Comparison of ENCODE assay signal across 2 cellular contexts in the genomic region with DNA sequence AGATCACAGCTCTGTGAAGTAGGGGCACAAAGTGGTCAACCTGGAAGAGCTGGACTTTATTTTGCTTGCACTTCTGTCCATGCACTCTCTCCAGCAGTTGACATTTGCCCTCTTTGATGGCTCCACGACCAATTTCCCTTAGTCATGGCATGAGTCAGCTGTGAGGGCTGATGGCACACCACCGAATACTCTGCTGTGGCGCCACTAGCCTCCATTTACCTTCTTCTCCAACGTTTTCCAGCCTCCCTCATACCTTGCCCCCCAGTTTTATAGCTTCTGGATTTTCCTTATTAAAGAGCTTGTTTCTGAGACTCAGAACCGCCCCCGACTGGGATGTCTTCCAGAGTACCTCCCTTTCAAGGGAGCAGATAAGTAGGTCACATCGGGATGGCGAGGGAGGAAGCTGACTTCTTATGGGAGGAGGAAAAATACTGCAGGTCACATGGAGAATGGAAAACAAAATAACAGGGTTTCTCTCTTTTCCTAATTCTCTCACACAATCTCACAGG.
TF ChIP-seq lines count a peak whose summit lies in the region.

No MANE protein-coding gene starts in this region.

TF ChIP-seq in SK-N-SH treated with all-trans-retinoic acid at 6 μM for 48 hours, 23 proteins besides CTCF, POLR2A, EP300 and RAD21 (continued from another document):
- TF ChIP-seq, protein P1, sequence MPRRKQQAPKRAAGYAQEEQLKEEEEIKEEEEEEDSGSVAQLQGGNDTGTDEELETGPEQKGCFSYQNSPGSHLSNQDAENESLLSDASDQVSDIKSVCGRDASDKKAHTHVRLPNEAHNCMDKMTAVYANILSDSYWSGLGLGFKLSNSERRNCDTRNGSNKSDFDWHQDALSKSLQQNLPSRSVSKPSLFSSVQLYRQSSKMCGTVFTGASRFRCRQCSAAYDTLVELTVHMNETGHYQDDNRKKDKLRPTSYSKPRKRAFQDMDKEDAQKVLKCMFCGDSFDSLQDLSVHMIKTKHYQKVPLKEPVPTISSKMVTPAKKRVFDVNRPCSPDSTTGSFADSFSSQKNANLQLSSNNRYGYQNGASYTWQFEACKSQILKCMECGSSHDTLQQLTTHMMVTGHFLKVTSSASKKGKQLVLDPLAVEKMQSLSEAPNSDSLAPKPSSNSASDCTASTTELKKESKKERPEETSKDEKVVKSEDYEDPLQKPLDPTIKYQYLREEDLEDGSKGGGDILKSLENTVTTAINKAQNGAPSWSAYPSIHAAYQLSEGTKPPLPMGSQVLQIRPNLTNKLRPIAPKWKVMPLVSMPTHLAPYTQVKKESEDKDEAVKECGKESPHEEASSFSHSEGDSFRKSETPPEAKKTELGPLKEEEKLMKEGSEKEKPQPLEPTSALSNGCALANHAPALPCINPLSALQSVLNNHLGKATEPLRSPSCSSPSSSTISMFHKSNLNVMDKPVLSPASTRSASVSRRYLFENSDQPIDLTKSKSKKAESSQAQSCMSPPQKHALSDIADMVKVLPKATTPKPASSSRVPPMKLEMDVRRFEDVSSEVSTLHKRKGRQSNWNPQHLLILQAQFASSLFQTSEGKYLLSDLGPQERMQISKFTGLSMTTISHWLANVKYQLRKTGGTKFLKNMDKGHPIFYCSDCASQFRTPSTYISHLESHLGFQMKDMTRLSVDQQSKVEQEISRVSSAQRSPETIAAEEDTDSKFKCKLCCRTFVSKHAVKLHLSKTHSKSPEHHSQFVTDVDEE (CRISPR knock-in tag; IDR thresholded peaks at IDR 0.05) = no peak
- TF ChIP-seq GLIS3 (CRISPR knock-in tag; IDR thresholded peaks at IDR 0.05) (no peak), TOX (CRISPR knock-in tag; IDR thresholded peaks at IDR 0.05; ENCODE audit: borderline replicate concordance) (no peak), CREB5 (CRISPR knock-in tag; IDR thresholded peaks at IDR 0.05; ENCODE audit: low read depth) (no peak), ESRRG (CRISPR knock-in tag; IDR thresholded peaks at IDR 0.05) (no peak), ISL1 (CRISPR knock-in tag; IDR thresholded peaks at IDR 0.05) (no peak), BACH2 (CRISPR knock-in tag; IDR thresholded peaks at IDR 0.05; ENCODE audit: borderline replicate concordance) (no peak), ZNF8 (CRISPR knock-in tag; IDR thresholded peaks at IDR 0.05) (no peak)
TF ChIP-seq in SK-N-SH treated with all-trans-retinoic acid at 6 μM for 48 hours: peak in this region for 0.

TF ChIP-seq in SK-N-SH, 30 proteins besides CTCF, POLR2A, EP300 and RAD21 (continued from another document):
- TF ChIP-seq POLR2AphosphoS5 (IDR thresholded peaks at IDR 0.05; ENCODE audit: low read depth, low read length) = no peak
- no peak for TF ChIP-seq FOSL2 (IDR thresholded peaks at IDR 0.05; ENCODE audit: borderline replicate concordance, low read depth)
- TF ChIP-seq, protein P2, sequence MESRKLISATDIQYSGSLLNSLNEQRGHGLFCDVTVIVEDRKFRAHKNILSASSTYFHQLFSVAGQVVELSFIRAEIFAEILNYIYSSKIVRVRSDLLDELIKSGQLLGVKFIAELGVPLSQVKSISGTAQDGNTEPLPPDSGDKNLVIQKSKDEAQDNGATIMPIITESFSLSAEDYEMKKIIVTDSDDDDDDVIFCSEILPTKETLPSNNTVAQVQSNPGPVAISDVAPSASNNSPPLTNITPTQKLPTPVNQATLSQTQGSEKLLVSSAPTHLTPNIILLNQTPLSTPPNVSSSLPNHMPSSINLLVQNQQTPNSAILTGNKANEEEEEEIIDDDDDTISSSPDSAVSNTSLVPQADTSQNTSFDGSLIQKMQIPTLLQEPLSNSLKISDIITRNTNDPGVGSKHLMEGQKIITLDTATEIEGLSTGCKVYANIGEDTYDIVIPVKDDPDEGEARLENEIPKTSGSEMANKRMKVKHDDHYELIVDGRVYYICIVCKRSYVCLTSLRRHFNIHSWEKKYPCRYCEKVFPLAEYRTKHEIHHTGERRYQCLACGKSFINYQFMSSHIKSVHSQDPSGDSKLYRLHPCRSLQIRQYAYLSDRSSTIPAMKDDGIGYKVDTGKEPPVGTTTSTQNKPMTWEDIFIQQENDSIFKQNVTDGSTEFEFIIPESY (IDR thresholded peaks at IDR 0.05; ENCODE audit: borderline replicate concordance, low read depth) = no peak
- no peak for TF ChIP-seq EZH2phosphoT487 (IDR thresholded peaks at IDR 0.05; ENCODE audit: borderline replicate concordance, low read depth)
- no peak for TF ChIP-seq FOXJ3 (CRISPR knock-in tag; IDR thresholded peaks at IDR 0.05)
- TF ChIP-seq, protein P3, sequence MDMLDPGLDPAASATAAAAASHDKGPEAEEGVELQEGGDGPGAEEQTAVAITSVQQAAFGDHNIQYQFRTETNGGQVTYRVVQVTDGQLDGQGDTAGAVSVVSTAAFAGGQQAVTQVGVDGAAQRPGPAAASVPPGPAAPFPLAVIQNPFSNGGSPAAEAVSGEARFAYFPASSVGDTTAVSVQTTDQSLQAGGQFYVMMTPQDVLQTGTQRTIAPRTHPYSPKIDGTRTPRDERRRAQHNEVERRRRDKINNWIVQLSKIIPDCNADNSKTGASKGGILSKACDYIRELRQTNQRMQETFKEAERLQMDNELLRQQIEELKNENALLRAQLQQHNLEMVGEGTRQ (IDR thresholded peaks at IDR 0.05; ENCODE audit: borderline replicate concordance, low read depth, low read length) = no peak
- no peak for TF ChIP-seq MEF2A (IDR thresholded peaks at IDR 0.05; ENCODE audit: borderline replicate concordance, low read depth)
- no peak for TF ChIP-seq RFX5 (IDR thresholded peaks at IDR 0.05; ENCODE audit: low read length)
- TF ChIP-seq, protein P4, sequence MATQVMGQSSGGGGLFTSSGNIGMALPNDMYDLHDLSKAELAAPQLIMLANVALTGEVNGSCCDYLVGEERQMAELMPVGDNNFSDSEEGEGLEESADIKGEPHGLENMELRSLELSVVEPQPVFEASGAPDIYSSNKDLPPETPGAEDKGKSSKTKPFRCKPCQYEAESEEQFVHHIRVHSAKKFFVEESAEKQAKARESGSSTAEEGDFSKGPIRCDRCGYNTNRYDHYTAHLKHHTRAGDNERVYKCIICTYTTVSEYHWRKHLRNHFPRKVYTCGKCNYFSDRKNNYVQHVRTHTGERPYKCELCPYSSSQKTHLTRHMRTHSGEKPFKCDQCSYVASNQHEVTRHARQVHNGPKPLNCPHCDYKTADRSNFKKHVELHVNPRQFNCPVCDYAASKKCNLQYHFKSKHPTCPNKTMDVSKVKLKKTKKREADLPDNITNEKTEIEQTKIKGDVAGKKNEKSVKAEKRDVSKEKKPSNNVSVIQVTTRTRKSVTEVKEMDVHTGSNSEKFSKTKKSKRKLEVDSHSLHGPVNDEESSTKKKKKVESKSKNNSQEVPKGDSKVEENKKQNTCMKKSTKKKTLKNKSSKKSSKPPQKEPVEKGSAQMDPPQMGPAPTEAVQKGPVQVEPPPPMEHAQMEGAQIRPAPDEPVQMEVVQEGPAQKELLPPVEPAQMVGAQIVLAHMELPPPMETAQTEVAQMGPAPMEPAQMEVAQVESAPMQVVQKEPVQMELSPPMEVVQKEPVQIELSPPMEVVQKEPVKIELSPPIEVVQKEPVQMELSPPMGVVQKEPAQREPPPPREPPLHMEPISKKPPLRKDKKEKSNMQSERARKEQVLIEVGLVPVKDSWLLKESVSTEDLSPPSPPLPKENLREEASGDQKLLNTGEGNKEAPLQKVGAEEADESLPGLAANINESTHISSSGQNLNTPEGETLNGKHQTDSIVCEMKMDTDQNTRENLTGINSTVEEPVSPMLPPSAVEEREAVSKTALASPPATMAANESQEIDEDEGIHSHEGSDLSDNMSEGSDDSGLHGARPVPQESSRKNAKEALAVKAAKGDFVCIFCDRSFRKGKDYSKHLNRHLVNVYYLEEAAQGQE (IDR thresholded peaks at IDR 0.05; ENCODE audit: low read depth, low read length) = no peak
TF ChIP-seq in SK-N-SH: peak in this region for 0.
